ENCODE assay signal across 15 cellular contexts in the genomic region with DNA sequence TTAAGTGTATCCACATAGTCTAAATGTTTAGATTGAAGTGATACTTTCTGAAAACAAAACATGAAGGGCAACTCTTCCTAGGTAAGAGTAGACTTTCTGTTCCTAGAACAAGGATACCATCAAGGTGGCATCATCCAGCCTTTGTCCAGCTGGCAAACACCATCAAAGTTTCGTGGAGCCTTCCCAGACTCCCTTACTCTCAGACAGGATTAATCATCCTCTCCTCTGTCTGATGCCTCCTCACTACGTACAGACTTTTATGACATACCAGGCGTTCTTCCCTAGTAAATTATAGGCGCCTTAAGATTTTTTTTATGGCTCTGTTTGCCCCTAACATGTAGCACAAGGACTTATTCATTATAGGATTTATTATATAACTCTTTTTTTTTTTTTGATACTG.
"Had no signal": no experiment of that assay in that cellular context is flagged by ENCODE, and none has a peak within 500 bp of the region (broad histone marks: within the 10 kb centered on the region; RNA-seq: fewer than 3 reads in every experiment).

No MANE protein-coding gene starts in this region.

- H3K27me3 ChIP-seq: ascending aorta had no signal

- DNase-seq: activated CD4-positive, alpha-beta T cell treated with anti-CD3 and anti-CD28 coated beads, Interleukin-2, amount 50 U/mL, for 4 hours; activated CD4-positive, CD25-positive, alpha-beta regulatory T cell treated with anti-CD3 and anti-CD28 coated beads, Interleukin-2, amount 50 U/mL, for 72 hours; activated naive CD4-positive, alpha-beta T cell treated with anti-CD3 and anti-CD28 coated beads for 36 hours; activated naive CD8-positive, alpha-beta T cell treated with anti-CD3 and anti-CD28 coated beads, Interleukin-2, amount 50 U/mL, for 24 hours; endodermal cell; erythroblast; hypothalamus; kidney glomerular epithelial cell; left ventricle myocardium superior; T-cell; T1000 had no signal

- H3K27ac ChIP-seq: ascending aorta had no signal

- H3K36me3 ChIP-seq: ascending aorta had no signal

- ATAC-seq: activated naive CD8-positive, alpha-beta T cell treated with anti-CD3 and anti-CD28 coated beads, Interleukin-2, amount 50 U/mL, for 24 hours; activated T-helper 17 cell treated with anti-CD3 and anti-CD28 coated beads, Interleukin-2, amount 50 U/mL, for 72 hours; left ventricle myocardium superior; natural killer cell treated with Interleukin-12 subunit alpha and Interleukin-12 subunit beta and Interleukin-15 and Interleukin-18, amount 100 ng/mL, for 72 hours; stimulated activated effector memory CD8-positive, alpha-beta T cell treated with anti-CD3 and anti-CD28 coated beads, Interleukin-12 subunit alpha, Interleukin-12 subunit beta, amount 100 ng/mL, for 72 hours; T-cell had no signal

- H3K9me3 ChIP-seq: ascending aorta had no signal

- H3K4me3 ChIP-seq: ascending aorta had no signal
